ENCODE assay signal across 9 cellular contexts in genomic region chr1:20376880-20377494, GRCh38.
DNase-seq lines count a peak whose midpoint lies in the region; ATAC-seq and TF ChIP-seq lines count a peak whose summit lies in the region.
"Had no signal": no experiment of that assay in that cellular context is flagged by ENCODE, and none has a peak within 500 bp of the region (broad histone marks: within the 10 kb centered on the region; RNA-seq: fewer than 3 reads in every experiment).

No MANE protein-coding gene starts in this region.

- no peaks in the 10 kb centered on the region for H3F3A ChIP-seq in DOHH2 (ENCODE audit: control insufficient read depth, insufficient read depth)

- no peaks in the 10 kb centered on the region for H3K79me2 ChIP-seq in DOHH2 (ENCODE audit: control insufficient read depth, low read length)

- intact Hi-C loops in breast epithelium (cut with DNase I; ENCODE audit: low total_unique reads), result loop anchor here (10.0 kb wide), 1 partner anchor 118 kb away; no protein-coding TSS in a partner anchor

- DNase-seq in LoVo (ENCODE audit: low spot score), result peak; percentile 54
- no peak for DNase-seq in breast epithelium (ENCODE audit: low spot score in 2 of 2)
- peak; percentile 50 for DNase-seq in kidney tubule cell (ENCODE audit: low spot score)
- DNase-seq in stimulated activated CD4-positive, alpha-beta T cell treated with anti-CD3 and anti-CD28 coated beads, TNF-alpha, amount 100 ng/mL, for 4 hours (ENCODE audit: low read depth in 3 of 3), result peak; percentile 18 to 35 (median 25)

- TF ChIP-seq CTCF in DOHH2 (IDR thresholded peaks at IDR 0.05; ENCODE audit: low read depth, low read length, poor library complexity, severe bottlenecking), result peak; percentile 82
- TF ChIP-seq CTCF in WI38 (IDR thresholded peaks at IDR 0.05; ENCODE audit: low read depth, low read length), result peak; percentile 78
- peak; percentile 55 to 67 (median 57) for TF ChIP-seq CTCF in breast epithelium (IDR thresholded peaks at IDR 0.05)

- H3K27me3 ChIP-seq in DOHH2 (ENCODE audit: control insufficient read depth, low read length), result peaks cover 4% of the 10 kb centered on the region; the same call in 1 of the 2 replicates
- H3K27me3 ChIP-seq in breast epithelium, result peaks cover 0 to 4% of the 10 kb centered on the region in 2 donors

- H3K4me3 ChIP-seq in DOHH2 (ENCODE audit: low read length) (no peak overlapping the region), WI38 (ENCODE audit: low read depth, low read length) (no peak overlapping the region), breast epithelium (no peak overlapping the region)
- H3K4me3 ChIP-seq: SK-N-MC had no signal

- H3K9me3 ChIP-seq in DOHH2 (ENCODE audit: control insufficient read depth, insufficient read depth, low read length) (no peaks in the 10 kb centered on the region), breast epithelium (no peaks in the 10 kb centered on the region)

- no peaks in the 10 kb centered on the region for H3K36me3 ChIP-seq in DOHH2 (ENCODE audit: control insufficient read depth, low read length)
- no peaks in the 10 kb centered on the region for H3K36me3 ChIP-seq in breast epithelium

- H3K4me1 ChIP-seq in DOHH2 (ENCODE audit: control insufficient read depth, low read length), result no peaks in the 10 kb centered on the region
- no peaks in the 10 kb centered on the region for H3K4me1 ChIP-seq in breast epithelium

- H3K4me2 ChIP-seq in DOHH2 (ENCODE audit: low read length), result no peak overlapping the region

- H3K9me2 ChIP-seq in DOHH2 (replicated peaks; ENCODE audit: control insufficient read depth, low read length), result no peaks in the 10 kb centered on the region

- H3K27ac ChIP-seq in DOHH2 (ENCODE audit: low read depth, low read length) (no peak overlapping the region), breast epithelium (no peak overlapping the region)
- H3K27ac ChIP-seq: SK-N-MC had no signal

- no peaks in the 10 kb centered on the region for H4K20me1 ChIP-seq in DOHH2 (ENCODE audit: control insufficient read depth, insufficient read depth, low read depth, low read length)

- TF ChIP-seq POLR2A in breast epithelium (IDR thresholded peaks at IDR 0.05), result no peak

- ATAC-seq in GM21717 (IDR thresholded peaks at IDR 0.05; ENCODE audit: unreplicated experiment) (no peak), HG02798 (IDR thresholded peaks at IDR 0.05; ENCODE audit: poor library complexity, unreplicated experiment) (no peak)

Comparison
In these comparisons a context has a peak if more than half of its experiments do, and no peak if none do; other contexts are left out.
1. DNase-seq: peak in LoVo (single experiment), kidney tubule cell (single experiment) and stimulated activated CD4-positive, alpha-beta T cell treated with anti-CD3 and anti-CD28 coated beads, TNF-alpha, amount 100 ng/mL, for 4 hours (3 of 3); none in breast epithelium (0 of 2).
2. Peak in every context shown above with its lines, with median percentiles within 50 percentile points of each other: CTCF ChIP-seq.